Comparison of ENCODE assay signal across 21 cellular contexts in the genomic region with DNA sequence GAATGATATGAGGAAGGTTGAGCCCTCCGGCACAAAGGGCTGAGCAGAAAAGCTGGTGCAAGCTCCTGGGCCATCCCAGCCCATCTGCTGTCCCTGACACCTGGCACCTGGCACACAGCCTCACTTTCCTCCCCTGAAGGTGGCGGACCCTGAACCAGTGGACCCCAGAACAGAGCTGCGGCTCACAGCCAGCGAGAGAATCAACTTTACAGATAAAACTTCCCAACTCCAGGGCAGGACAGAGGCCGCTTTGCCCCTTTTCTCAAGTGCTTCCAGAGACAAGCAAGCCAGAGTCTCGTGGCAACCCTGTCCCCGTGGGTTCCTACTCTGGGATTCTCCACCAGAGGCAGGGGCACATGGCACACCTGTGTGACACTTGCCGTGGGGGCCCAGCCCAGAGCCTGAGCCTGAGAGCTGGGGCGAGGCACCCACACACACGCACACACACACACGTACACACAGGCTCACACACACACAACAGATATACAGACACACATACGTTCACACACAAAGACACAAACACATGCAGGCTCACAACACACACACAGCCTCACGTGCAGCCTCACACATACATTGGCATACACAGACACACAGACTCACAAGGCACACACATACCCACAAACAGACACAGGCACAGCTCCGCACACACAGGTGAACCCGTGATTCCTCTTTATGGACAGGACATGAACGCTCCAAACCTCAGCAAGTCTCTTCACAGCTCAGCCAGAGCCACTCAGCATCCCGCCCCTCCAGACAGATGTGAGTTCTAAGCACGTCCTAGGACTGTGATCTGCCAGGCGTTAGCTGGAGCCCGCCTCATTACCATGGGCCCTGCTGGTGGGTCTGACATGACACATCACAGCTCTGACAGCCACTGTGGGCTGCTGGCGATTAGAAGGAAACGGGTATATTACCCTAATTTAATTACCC.
DNase-seq lines count a peak whose midpoint lies in the region; ATAC-seq and TF ChIP-seq lines count a peak whose summit lies in the region.
"Had no signal": no experiment of that assay in that cellular context is flagged by ENCODE, and none has a peak within 500 bp of the region (broad histone marks: within the 10 kb centered on the region; RNA-seq: fewer than 3 reads in every experiment).

No MANE protein-coding gene starts in this region.

- POLR2A ChIA-PET in SK-N-SH (lab: Yijun Ruan, JAX) = no interaction called here

- no peaks in the 10 kb centered on the region for H3K9me2 ChIP-seq in SK-N-SH

- no peak overlapping the region for H3K9ac ChIP-seq in SK-N-SH

- peak; percentile 84 for DNase-seq in SK-N-SH
- peak; percentile 40 for DNase-seq in SK-N-DZ (ENCODE audit: low spot score)
- DNase-seq in right lobe of liver = peak in 2 of 3 donors; percentile 25 to 39
- peak; percentile 63 for DNase-seq in spleen
- no peak for DNase-seq in SIG-M5 treated with dmso at 0.1 percent for 504 hours (lab: John Stamatoyannopoulos, UW; ENCODE audit: unreplicated experiment)
- DNase-seq in activated gamma-delta T cell (lab: John Stamatoyannopoulos, UW) = no peak
- DNase-seq in omental fat pad (ENCODE audit: low spot score) = no peak
- DNase-seq: activated CD4-positive, alpha-beta T cell treated with anti-CD3 and anti-CD28 coated beads, Interleukin-2, amount 10 ng/mL, durations not matched to agents 24 days and 14 days; activated naive CD4-positive, alpha-beta T cell treated with anti-CD3 and anti-CD28 coated beads, Interleukin-2, amount 10 ng/mL, durations not matched to agents 7 days and 5 days; activated T-cell treated with anti-CD3 and anti-CD28 coated beads, Interleukin-2, amount 50 U/mL, for 72 hours; effector memory CD4-positive, alpha-beta T cell; NCI-H1092; NCI-H1694 treated with DMSO at 0.1 percent for 48 hours; NCI-H510A; OCI-M1; stimulated activated CD4-positive, alpha-beta T cell treated with anti-CD3 and anti-CD28 coated beads, Interleukin-2, amount 100 ng/mL, for 48 hours; uterus; WERI-Rb-1 had no signal

- H3K4me2 ChIP-seq in SK-N-SH = no peak overlapping the region

- no peak for TF ChIP-seq CTCF in SK-N-SH (IDR thresholded peaks at IDR 0.05)
- no peak for TF ChIP-seq CTCF in right lobe of liver (IDR thresholded peaks at IDR 0.05)
- no peak for TF ChIP-seq CTCF in spleen (IDR thresholded peaks at IDR 0.05 in 8 of 11, conservative IDR thresholded peaks at IDR 0.05 in 3 of 11)
- no peak for TF ChIP-seq CTCF in omental fat pad (IDR thresholded peaks at IDR 0.05)

- TF ChIP-seq POLR2A in right lobe of liver (IDR thresholded peaks at IDR 0.05) = no peak
- no peak for TF ChIP-seq POLR2A in spleen (IDR thresholded peaks at IDR 0.05)

- H3K9me3 ChIP-seq in SK-N-SH (no peaks in the 10 kb centered on the region; the same call in 1 of the 2 replicates), right lobe of liver (no peaks in the 10 kb centered on the region), spleen (peaks cover 0 to 12% (median 0%) of the 10 kb centered on the region in 8 donors)
- H3K9me3 ChIP-seq: neutrophil, uterus had no signal

- no peak for TF ChIP-seq RAD21 in SK-N-SH (IDR thresholded peaks at IDR 0.05; ENCODE audit: low read length)

- no peaks in the 10 kb centered on the region for H3K79me2 ChIP-seq in SK-N-SH (ENCODE audit: insufficient read depth)

- 30% methylated on average over 16 of the region's 22 CpGs for WGBS in SK-N-SH (ENCODE audit: low lambda C conversion rate)
- 78% methylated on average over 11 of the region's 22 CpGs for WGBS in right lobe of liver (ENCODE audit: insufficient coverage, low coverage, low lambda C conversion rate, missing lambda C conversion rate)
- WGBS in spleen, 5 donors = 84 to 91% (median 85%) methylated on average over 17 to 22 of the region's 22 CpGs

- H3K36me3 ChIP-seq in SK-N-SH (replicated peaks in 1 of 2; ENCODE audit: control insufficient read depth in 1 of 2, insufficient read depth in 2 of 2, low read length in 1 of 2) (no peaks in the 10 kb centered on the region), right lobe of liver (no peaks in the 10 kb centered on the region), spleen (no peaks in the 10 kb centered on the region)
- H3K36me3 ChIP-seq: neutrophil, uterus, WERI-Rb-1 had no signal

- peaks cover 0 to 31% of the 10 kb centered on the region in 2 experiments; a peak in 1 of 4 replicates for H3K4me1 ChIP-seq in SK-N-SH (ENCODE audit: control insufficient read depth in 1 of 2, insufficient read depth in 2 of 2, low read depth in 1 of 2, low read length in 1 of 2)
- H3K4me1 ChIP-seq in right lobe of liver = peaks cover 0 to 4% (median 0%) of the 10 kb centered on the region in 4 donors
- H3K4me1 ChIP-seq in spleen = peaks cover 0 to 14% (median 8%) of the 10 kb centered on the region in 6 donors

- no peak overlapping the region for H2AFZ ChIP-seq in SK-N-SH (ENCODE audit: low read depth)

- TF ChIP-seq EP300 in SK-N-SH (IDR thresholded peaks at IDR 0.05; ENCODE audit: borderline replicate concordance in 1 of 2, low read depth in 1 of 2, low read length in 1 of 2) = peak in 1 of 2 experiments; percentile 36; a peak in 1 of 4 replicates

- no peaks in the 10 kb centered on the region for H3F3A ChIP-seq in SK-N-SH (replicated peaks; ENCODE audit: insufficient read depth)

- H3K4me3 ChIP-seq in SK-N-SH (ENCODE audit: low read depth in 2 of 2, low read length in 1 of 2) (no peak overlapping the region), right lobe of liver (no peak overlapping the region), spleen (no peak overlapping the region)
- H3K4me3 ChIP-seq: uterus had no signal

- CTCF ChIA-PET in SK-N-SH (lab: Yijun Ruan, JAX) = interaction anchor here (0.7 to 1.8 kb wide), 6 partner anchors 11 to 1534 kb away, joined by 3 to 5 read pairs (median 3); no protein-coding TSS in a partner anchor

- H3K27me3 ChIP-seq in SK-N-SH (ENCODE audit: insufficient read depth) (no peaks in the 10 kb centered on the region), right lobe of liver (no peaks in the 10 kb centered on the region), spleen (replicated peaks in 1 of 7) (peaks cover 0 to 17% (median 0%) of the 10 kb centered on the region in 7 donors)
- H3K27me3 ChIP-seq: uterus had no signal

- H3K27ac ChIP-seq in SK-N-SH (ENCODE audit: low read depth in 2 of 2, low read length in 1 of 2) (no peak overlapping the region), right lobe of liver (no peak overlapping the region), spleen (no peak overlapping the region)
- H3K27ac ChIP-seq: 22Rv1, neutrophil, uterus, WERI-Rb-1 had no signal

- intact Hi-C loops in right lobe of liver (cut with DNase I) = no loop called here
- intact Hi-C loops in spleen (cut with DNase I; ENCODE audit: low total_unique reads) = no loop called here

- no peaks in the 10 kb centered on the region for H4K20me1 ChIP-seq in SK-N-SH (ENCODE audit: insufficient read depth)

- ATAC-seq in SK-N-SH treated with all-trans-retinoic acid at 6 μM for 48 hours (no peak), right lobe of liver (no peak), omental fat pad (ENCODE audit: low FRiP score) (no peak)
- ATAC-seq: activated T-cell treated with anti-CD3 and anti-CD28 coated beads, Interleukin-2, amount 50 U/mL, for 72 hours had no signal

TF ChIP-seq in SK-N-SH, 30 proteins besides CTCF, POLR2A, EP300 and RAD21:
- TF ChIP-seq GATA2 (CRISPR knock-in tag; IDR thresholded peaks at IDR 0.05) = peak; percentile 43; the same call in 1 of the 2 replicates
- no peak for TF ChIP-seq TCF12 (IDR thresholded peaks at IDR 0.05)
- no peak for TF ChIP-seq JUND (IDR thresholded peaks at IDR 0.05)
- TF ChIP-seq, protein P1, sequence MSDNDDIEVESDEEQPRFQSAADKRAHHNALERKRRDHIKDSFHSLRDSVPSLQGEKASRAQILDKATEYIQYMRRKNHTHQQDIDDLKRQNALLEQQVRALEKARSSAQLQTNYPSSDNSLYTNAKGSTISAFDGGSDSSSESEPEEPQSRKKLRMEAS (IDR thresholded peaks at IDR 0.05; ENCODE audit: low read depth) = no peak

TF ChIP-seq in SK-N-SH treated with all-trans-retinoic acid at 6 μM for 48 hours, 23 proteins besides CTCF, POLR2A, EP300 and RAD21:
- no peak for TF ChIP-seq TCF4 (CRISPR knock-in tag; IDR thresholded peaks at IDR 0.05; ENCODE audit: borderline replicate concordance)
- TF ChIP-seq, protein P2, sequence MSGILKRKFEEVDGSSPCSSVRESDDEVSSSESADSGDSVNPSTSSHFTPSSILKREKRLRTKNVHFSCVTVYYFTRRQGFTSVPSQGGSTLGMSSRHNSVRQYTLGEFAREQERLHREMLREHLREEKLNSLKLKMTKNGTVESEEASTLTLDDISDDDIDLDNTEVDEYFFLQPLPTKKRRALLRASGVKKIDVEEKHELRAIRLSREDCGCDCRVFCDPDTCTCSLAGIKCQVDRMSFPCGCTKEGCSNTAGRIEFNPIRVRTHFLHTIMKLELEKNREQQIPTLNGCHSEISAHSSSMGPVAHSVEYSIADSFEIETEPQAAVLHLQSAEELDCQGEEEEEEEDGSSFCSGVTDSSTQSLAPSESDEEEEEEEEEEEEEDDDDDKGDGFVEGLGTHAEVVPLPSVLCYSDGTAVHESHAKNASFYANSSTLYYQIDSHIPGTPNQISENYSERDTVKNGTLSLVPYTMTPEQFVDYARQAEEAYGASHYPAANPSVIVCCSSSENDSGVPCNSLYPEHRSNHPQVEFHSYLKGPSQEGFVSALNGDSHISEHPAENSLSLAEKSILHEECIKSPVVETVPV (CRISPR knock-in tag; IDR thresholded peaks at IDR 0.05) = no peak

Comparison
In these comparisons a context has a peak if more than half of its experiments do, and no peak if none do; other contexts are left out.
1. DNase-seq: peak in SK-N-SH (single experiment), SK-N-DZ (single experiment), right lobe of liver (2 of 3) and spleen (single experiment); none in SIG-M5 treated with dmso at 0.1 percent for 504 hours (single experiment), activated gamma-delta T cell (single experiment) and omental fat pad (single experiment).